Comparison of ENCODE assay signal across 2 cellular contexts in genomic region chr2:178527592-178527991, GRCh38.
A peak's percentile ranks its signal among the peaks of the same experiment; 100 is the strongest.
TF ChIP-seq lines count a peak whose summit lies in the region.

No MANE protein-coding gene starts in this region.

TF ChIP-seq in GM12891, 5 proteins besides CTCF, POLR2A, EP300 and RAD21:
- TF ChIP-seq SPI1 (IDR thresholded peaks at IDR 0.05; ENCODE audit: low read depth, low read length) (no peak), PAX5 (IDR thresholded peaks at IDR 0.05; ENCODE audit: insufficient read depth, low read length, severe bottlenecking) (no peak), POU2F2 (IDR thresholded peaks at IDR 0.05; ENCODE audit: low read depth, low read length) (no peak), TAF1 (IDR thresholded peaks at IDR 0.05; ENCODE audit: low read depth, low read length) (no peak), POLR2AphosphoS5 (IDR thresholded peaks at IDR 0.05; ENCODE audit: low read depth, low read length) (no peak)

TF ChIP-seq in GM12878, 131 proteins besides CTCF, POLR2A, EP300 and RAD21:
- TF ChIP-seq CREB1 (IDR thresholded peaks at IDR 0.05; ENCODE audit: low read depth) (peak; percentile 45; the same call in 1 of the 2 replicates), RB1 (IDR thresholded peaks at IDR 0.05; ENCODE audit: borderline replicate concordance) (no peak), PBX3 (IDR thresholded peaks at IDR 0.05; ENCODE audit: insufficient replicate concordance, low read depth, low read length) (peak; percentile 53), ATF7 (IDR thresholded peaks at IDR 0.05; ENCODE audit: low read depth) (peak; percentile 62), GABPA (IDR thresholded peaks at IDR 0.05; ENCODE audit: low read depth) (no peak), IKZF2 (IDR thresholded peaks at IDR 0.05) (peak in 1 of 2 experiments; percentile 8; a peak in 1 of 4 replicates), PKNOX1 (IDR thresholded peaks at IDR 0.05) (peak; percentile 70; the same call in 1 of the 2 replicates), SRF (IDR thresholded peaks at IDR 0.05; ENCODE audit: low read depth in 2 of 2, low read length in 2 of 2) (no peak)
